Comparison of ENCODE assay signal across 24 cellular contexts in genomic region chr2:162252147-162252546, GRCh38. TPM values are rescaled to one million over a fixed set of nuclear protein-coding genes. Genes with fewer than 3 reads are reported as not detected.
DNase-seq lines count a peak whose midpoint lies in the region; ATAC-seq and TF ChIP-seq lines count a peak whose summit lies in the region.
"Had no signal": no experiment of that assay in that cellular context is flagged by ENCODE, and none has a peak within 500 bp of the region (broad histone marks: within the 10 kb centered on the region; RNA-seq: fewer than 3 reads in every experiment).

No MANE protein-coding gene starts in this region.

- no peaks in the 10 kb centered on the region for H3K36me3 Mint-ChIP-seq in activated T-helper 17 cell treated with anti-CD3 and anti-CD28 coated beads, Interleukin-2, amount 50 U/mL, for 72 hours (ENCODE audit: low read depth)
- no peaks in the 10 kb centered on the region for H3K36me3 Mint-ChIP-seq in endothelial cell (ENCODE audit: low read depth, unreplicated experiment)
- H3K36me3 Mint-ChIP-seq: T-cell had no signal

- no peak overlapping the region for H3K4me3 Mint-ChIP-seq in activated T-helper 17 cell treated with anti-CD3 and anti-CD28 coated beads, Interleukin-2, amount 50 U/mL, for 72 hours
- H3K4me3 Mint-ChIP-seq in endothelial cell (ENCODE audit: unreplicated experiment) = no peak overlapping the region
- H3K4me3 Mint-ChIP-seq: B cell; CD4-positive, alpha-beta T cell; GM23338; T-cell had no signal

- no peak for TF ChIP-seq CTCF in C4-2B (conservative IDR thresholded peaks at IDR 0.05)
- no peak for TF ChIP-seq CTCF in endothelial cell (IDR thresholded peaks at IDR 0.05; ENCODE audit: unreplicated experiment)

- H3K4me1 Mint-ChIP-seq in activated T-helper 17 cell treated with anti-CD3 and anti-CD28 coated beads, Interleukin-2, amount 50 U/mL, for 72 hours = no peaks in the 10 kb centered on the region
- H3K4me1 Mint-ChIP-seq in endothelial cell (ENCODE audit: unreplicated experiment) = no peaks in the 10 kb centered on the region
- H3K4me1 Mint-ChIP-seq: B cell, T-cell had no signal

- ATAC-seq in HG03196 (IDR thresholded peaks at IDR 0.05; ENCODE audit: unreplicated experiment) = no peak
- no peak for ATAC-seq in activated T-helper 17 cell treated with anti-CD3 and anti-CD28 coated beads, Interleukin-2, amount 50 U/mL, for 72 hours (replicated peaks)
- ATAC-seq: GM23338, PC-3, T-cell had no signal

- H3K9me3 Mint-ChIP-seq in activated T-helper 17 cell treated with anti-CD3 and anti-CD28 coated beads, Interleukin-2, amount 50 U/mL, for 72 hours = peaks cover 5% of the 10 kb centered on the region
- no peaks in the 10 kb centered on the region for H3K9me3 Mint-ChIP-seq in endothelial cell (ENCODE audit: unreplicated experiment)
- H3K9me3 Mint-ChIP-seq: GM23338, T-cell had no signal

- DNase-seq in Kasumi-1 (lab: John Stamatoyannopoulos, UW) (peak; percentile 27 to 38), NOMO-1 treated with dmso at 0.1 percent for 144 hours (lab: John Stamatoyannopoulos, UW; ENCODE audit: unreplicated experiment) (peak; percentile 9), amniotic epithelial cell (ENCODE audit: low read depth) (peak; percentile 73), endothelial cell (ENCODE audit: low spot score) (no peak), COLO668 (lab: John Stamatoyannopoulos, UW; ENCODE audit: unreplicated experiment) (no peak)
- DNase-seq: CD4-positive, alpha-beta T cell; DMS153; Karpas-422; NCI-H1105; NCI-H146; NCI-H2029; NCI-H226; NCI-H524; NCI-H82; PC-3; Right ventricle myocardium superior; T-cell had no signal

- H3K27ac ChIP-seq in C4-2B = peak overlapping the region; percentile 45; the same call in 1 of the 2 replicates
- H3K27ac ChIP-seq: SK-N-MC had no signal

- peaks cover 8% of the 10 kb centered on the region for H3K27me3 Mint-ChIP-seq in activated T-helper 17 cell treated with anti-CD3 and anti-CD28 coated beads, Interleukin-2, amount 50 U/mL, for 72 hours
- H3K27me3 Mint-ChIP-seq in endothelial cell (ENCODE audit: unreplicated experiment) = no peaks in the 10 kb centered on the region

- no peak overlapping the region for H3K27ac Mint-ChIP-seq in activated T-helper 17 cell treated with anti-CD3 and anti-CD28 coated beads, Interleukin-2, amount 50 U/mL, for 72 hours
- no peak overlapping the region for H3K27ac Mint-ChIP-seq in endothelial cell (ENCODE audit: unreplicated experiment)
- H3K27ac Mint-ChIP-seq: B cell; CD4-positive, alpha-beta T cell; GM23338; T-cell had no signal

RNA-seq across cellular contexts. Expression of gene FAP, which starts 8.9 kb away (rescaled TPM):
- total RNA-seq in activated T-helper 17 cell treated with anti-CD3 and anti-CD28 coated beads, Interleukin-2, amount 50 U/mL, for 72 hours = not detected
- not detected for total RNA-seq in endothelial cell (ENCODE audit: unreplicated experiment)
- total RNA-seq: B cell; CD4-positive, alpha-beta T cell; G401; GM23338; PC-3 had no signal

Comparison
In these comparisons a context has a peak if more than half of its experiments do, and no peak if none do; other contexts are left out.
1. DNase-seq: peak in Kasumi-1 (2 of 2), NOMO-1 treated with dmso at 0.1 percent for 144 hours (single experiment) and amniotic epithelial cell (single experiment); none in endothelial cell (single experiment) and COLO668 (single experiment).